In genomic region chr11:133366088-133366487, GRCh38 we compare ENCODE assay signal across 27 cellular contexts.
"Had no signal": no experiment of that assay in that cellular context is flagged by ENCODE, and none has a peak within 500 bp of the region (broad histone marks: within the 10 kb centered on the region; RNA-seq: fewer than 3 reads in every experiment).

No MANE protein-coding gene starts in this region.

- H3K27ac ChIP-seq: left lung, lower lobe of right lung, neutrophil, parathyroid adenoma, skin epidermis, stomach, testis, thyroid gland, transverse colon, upper lobe of left lung, vagina had no signal

- H3K9ac ChIP-seq: parathyroid adenoma had no signal

- H3K4me1 ChIP-seq: left lung, lower lobe of right lung, parathyroid adenoma, stomach, testis, thyroid gland, transverse colon, upper lobe of left lung, vagina had no signal

- H2AFZ ChIP-seq: parathyroid adenoma had no signal

- H3K27ac Mint-ChIP-seq: immature natural killer cell; naive thymus-derived CD8-positive, alpha-beta T cell; stimulated activated naive B cell treated with anti-CD40 and anti-IgM and Interleukin-4, amounts not matched to agents 10 μg/mL and 1 μg/mL and 100 μg/mL, for 72 hours had no signal

- H3K27me3 ChIP-seq: left lung, neutrophil, stomach, testis, thyroid gland, transverse colon, upper lobe of left lung, vagina had no signal

- H3K4me3 ChIP-seq: left lung, lower lobe of right lung, skin epidermis, stomach, testis, thyroid gland, transverse colon, upper lobe of left lung, vagina had no signal

- H3K79me2 ChIP-seq: parathyroid adenoma had no signal

- H3K27me3 Mint-ChIP-seq: stimulated activated naive B cell treated with anti-CD40 and anti-IgM and Interleukin-4, amounts not matched to agents 10 μg/mL and 1 μg/mL and 100 μg/mL, for 72 hours had no signal

- H3K4me3 Mint-ChIP-seq: immature natural killer cell; naive thymus-derived CD8-positive, alpha-beta T cell; stimulated activated naive B cell treated with anti-CD40 and anti-IgM and Interleukin-4, amounts not matched to agents 10 μg/mL and 1 μg/mL and 100 μg/mL, for 72 hours had no signal

- ATAC-seq: left colon; left lung; lower lobe of right lung; naive thymus-derived CD8-positive, alpha-beta T cell; right cardiac atrium; sciatic nerve; stimulated activated naive B cell treated with anti-CD40 and anti-IgM and Interleukin-4, amounts not matched to agents 10 μg/mL and 1 μg/mL and 100 μg/mL, for 72 hours; stimulated activated naive CD8-positive, alpha-beta T cell treated with anti-CD3 and anti-CD28 coated beads, Interleukin-15, Interleukin-2, amounts not matched to agents 100 U/mL and 50 U/mL, for 24 hours had no signal

- H3K36me3 ChIP-seq: left lung, lower lobe of right lung, neutrophil, stomach, thyroid gland, transverse colon, upper lobe of left lung, vagina had no signal

- H3K36me3 Mint-ChIP-seq: immature natural killer cell; naive thymus-derived CD8-positive, alpha-beta T cell; stimulated activated naive B cell treated with anti-CD40 and anti-IgM and Interleukin-4, amounts not matched to agents 10 μg/mL and 1 μg/mL and 100 μg/mL, for 72 hours had no signal

- H3K4me1 Mint-ChIP-seq: immature natural killer cell; naive thymus-derived CD8-positive, alpha-beta T cell; stimulated activated naive B cell treated with anti-CD40 and anti-IgM and Interleukin-4, amounts not matched to agents 10 μg/mL and 1 μg/mL and 100 μg/mL, for 72 hours had no signal

- DNase-seq: hypothalamus; immature natural killer cell; kidney; left colon; left lung; lower lobe of right lung; mammary epithelial cell; mesenchymal stem cell; naive thymus-derived CD8-positive, alpha-beta T cell; occipital lobe; right cardiac atrium; stimulated activated CD4-positive, alpha-beta T cell treated with anti-CD3 and anti-CD28 coated beads, Interleukin-12 subunit alpha, Interleukin-12 subunit beta, amount 100 ng/mL, for 4 hours; stimulated activated CD4-positive, alpha-beta T cell treated with anti-CD3 and anti-CD28 coated beads, Interleukin-15, amount 100 ng/mL, for 24 hours; stimulated activated CD4-positive, alpha-beta T cell treated with anti-CD3 and anti-CD28 coated beads, Interleukin-2, amount 100 ng/mL, for 24 hours; stimulated activated CD4-positive, alpha-beta T cell treated with anti-CD3 and anti-CD28 coated beads, Interleukin-4, amount 100 ng/mL, for 1 hour; stimulated activated naive B cell treated with anti-CD40 and anti-IgM and Interleukin-4, amounts not matched to agents 10 μg/mL and 1 μg/mL and 100 μg/mL, for 72 hours; stimulated activated naive CD8-positive, alpha-beta T cell treated with anti-CD3 and anti-CD28 coated beads, Interleukin-15, Interleukin-2, amounts not matched to agents 100 U/mL and 50 U/mL, for 24 hours; stomach; testis; thyroid gland; transverse colon; upper lobe of left lung had no signal

- H3K9me3 ChIP-seq: lower lobe of right lung, neutrophil, stomach, testis, thyroid gland, transverse colon, upper lobe of left lung, vagina had no signal
